ENCODE assay signal across 5 cellular contexts in the genomic region with DNA sequence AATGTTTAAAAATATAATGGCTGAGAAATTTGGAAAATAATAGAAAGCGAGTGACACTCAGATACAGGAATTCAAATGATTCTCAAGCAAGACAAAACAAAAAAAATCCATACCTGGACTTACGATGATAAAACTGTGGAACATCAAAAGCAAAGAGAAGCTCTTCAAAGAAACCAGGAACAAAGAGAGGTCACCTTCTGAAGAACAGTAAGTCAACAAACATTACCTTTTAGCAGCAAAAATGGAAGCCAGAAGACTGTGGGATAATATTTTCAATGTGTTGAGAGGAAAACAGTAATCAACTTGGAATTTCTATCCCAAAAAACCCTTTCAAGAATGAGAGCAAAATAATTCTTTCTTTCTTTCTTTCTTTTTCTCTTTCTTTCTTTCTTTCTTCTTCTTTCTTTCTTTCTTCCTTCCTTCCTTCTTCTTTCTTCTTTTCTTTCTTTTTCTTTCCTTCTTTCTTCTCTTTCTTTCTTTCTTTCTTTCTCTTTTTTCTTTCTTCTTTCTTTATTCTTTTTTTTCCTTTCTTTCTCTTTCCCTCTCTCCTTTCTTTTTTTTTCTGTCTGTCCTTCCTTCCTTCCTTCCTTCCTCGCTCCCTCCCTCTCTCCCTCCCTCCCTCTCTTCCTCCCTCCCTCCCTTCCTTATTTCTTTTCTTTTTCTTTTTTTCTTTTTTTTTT.
A peak's percentile ranks its signal among the peaks of the same experiment; 100 is the strongest.
TF ChIP-seq lines count a peak whose summit lies in the region.

No MANE protein-coding gene starts in this region.

TF ChIP-seq in SK-N-SH, 30 proteins besides CTCF, POLR2A, EP300 and RAD21:
- peak; percentile 54; the same call in 1 of the 2 replicates for TF ChIP-seq TCF12 (IDR thresholded peaks at IDR 0.05)
- TF ChIP-seq, protein P1, sequence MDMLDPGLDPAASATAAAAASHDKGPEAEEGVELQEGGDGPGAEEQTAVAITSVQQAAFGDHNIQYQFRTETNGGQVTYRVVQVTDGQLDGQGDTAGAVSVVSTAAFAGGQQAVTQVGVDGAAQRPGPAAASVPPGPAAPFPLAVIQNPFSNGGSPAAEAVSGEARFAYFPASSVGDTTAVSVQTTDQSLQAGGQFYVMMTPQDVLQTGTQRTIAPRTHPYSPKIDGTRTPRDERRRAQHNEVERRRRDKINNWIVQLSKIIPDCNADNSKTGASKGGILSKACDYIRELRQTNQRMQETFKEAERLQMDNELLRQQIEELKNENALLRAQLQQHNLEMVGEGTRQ (IDR thresholded peaks at IDR 0.05; ENCODE audit: borderline replicate concordance, low read depth, low read length) = no peak

TF ChIP-seq in SK-N-SH treated with all-trans-retinoic acid at 6 μM for 48 hours, 23 proteins besides CTCF, POLR2A, EP300 and RAD21 (continues in another document):
- no peak for TF ChIP-seq SNAI2 (CRISPR knock-in tag; IDR thresholded peaks at IDR 0.05)
- TF ChIP-seq, protein P2, sequence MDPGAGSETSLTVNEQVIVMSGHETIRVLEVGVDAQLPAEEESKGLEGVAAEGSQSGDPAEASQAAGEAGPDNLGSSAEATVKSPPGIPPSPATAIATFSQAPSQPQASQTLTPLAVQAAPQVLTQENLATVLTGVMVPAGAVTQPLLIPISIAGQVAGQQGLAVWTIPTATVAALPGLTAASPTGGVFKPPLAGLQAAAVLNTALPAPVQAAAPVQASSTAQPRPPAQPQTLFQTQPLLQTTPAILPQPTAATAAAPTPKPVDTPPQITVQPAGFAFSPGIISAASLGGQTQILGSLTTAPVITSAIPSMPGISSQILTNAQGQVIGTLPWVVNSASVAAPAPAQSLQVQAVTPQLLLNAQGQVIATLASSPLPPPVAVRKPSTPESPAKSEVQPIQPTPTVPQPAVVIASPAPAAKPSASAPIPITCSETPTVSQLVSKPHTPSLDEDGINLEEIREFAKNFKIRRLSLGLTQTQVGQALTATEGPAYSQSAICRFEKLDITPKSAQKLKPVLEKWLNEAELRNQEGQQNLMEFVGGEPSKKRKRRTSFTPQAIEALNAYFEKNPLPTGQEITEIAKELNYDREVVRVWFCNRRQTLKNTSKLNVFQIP (CRISPR knock-in tag; IDR thresholded peaks at IDR 0.05; ENCODE audit: borderline replicate concordance, low read depth) = no peak
- TF ChIP-seq, protein P3, sequence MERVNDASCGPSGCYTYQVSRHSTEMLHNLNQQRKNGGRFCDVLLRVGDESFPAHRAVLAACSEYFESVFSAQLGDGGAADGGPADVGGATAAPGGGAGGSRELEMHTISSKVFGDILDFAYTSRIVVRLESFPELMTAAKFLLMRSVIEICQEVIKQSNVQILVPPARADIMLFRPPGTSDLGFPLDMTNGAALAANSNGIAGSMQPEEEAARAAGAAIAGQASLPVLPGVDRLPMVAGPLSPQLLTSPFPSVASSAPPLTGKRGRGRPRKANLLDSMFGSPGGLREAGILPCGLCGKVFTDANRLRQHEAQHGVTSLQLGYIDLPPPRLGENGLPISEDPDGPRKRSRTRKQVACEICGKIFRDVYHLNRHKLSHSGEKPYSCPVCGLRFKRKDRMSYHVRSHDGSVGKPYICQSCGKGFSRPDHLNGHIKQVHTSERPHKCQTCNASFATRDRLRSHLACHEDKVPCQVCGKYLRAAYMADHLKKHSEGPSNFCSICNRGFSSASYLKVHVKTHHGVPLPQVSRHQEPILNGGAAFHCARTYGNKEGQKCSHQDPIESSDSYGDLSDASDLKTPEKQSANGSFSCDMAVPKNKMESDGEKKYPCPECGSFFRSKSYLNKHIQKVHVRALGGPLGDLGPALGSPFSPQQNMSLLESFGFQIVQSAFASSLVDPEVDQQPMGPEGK (CRISPR knock-in tag; IDR thresholded peaks at IDR 0.05; ENCODE audit: borderline replicate concordance) = no peak
- TF ChIP-seq, protein P4, sequence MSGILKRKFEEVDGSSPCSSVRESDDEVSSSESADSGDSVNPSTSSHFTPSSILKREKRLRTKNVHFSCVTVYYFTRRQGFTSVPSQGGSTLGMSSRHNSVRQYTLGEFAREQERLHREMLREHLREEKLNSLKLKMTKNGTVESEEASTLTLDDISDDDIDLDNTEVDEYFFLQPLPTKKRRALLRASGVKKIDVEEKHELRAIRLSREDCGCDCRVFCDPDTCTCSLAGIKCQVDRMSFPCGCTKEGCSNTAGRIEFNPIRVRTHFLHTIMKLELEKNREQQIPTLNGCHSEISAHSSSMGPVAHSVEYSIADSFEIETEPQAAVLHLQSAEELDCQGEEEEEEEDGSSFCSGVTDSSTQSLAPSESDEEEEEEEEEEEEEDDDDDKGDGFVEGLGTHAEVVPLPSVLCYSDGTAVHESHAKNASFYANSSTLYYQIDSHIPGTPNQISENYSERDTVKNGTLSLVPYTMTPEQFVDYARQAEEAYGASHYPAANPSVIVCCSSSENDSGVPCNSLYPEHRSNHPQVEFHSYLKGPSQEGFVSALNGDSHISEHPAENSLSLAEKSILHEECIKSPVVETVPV (CRISPR knock-in tag; IDR thresholded peaks at IDR 0.05) = no peak

TF ChIP-seq in HEK293, 187 proteins besides CTCF, POLR2A, EP300 and RAD21:
- peak; percentile 96 for TF ChIP-seq ZNF366 (tag by site-specific recombination; conservative IDR thresholded peaks at IDR 0.05)
- TF ChIP-seq ZNF623 (tag by site-specific recombination; IDR thresholded peaks at IDR 0.05) = no peak
- no peak for TF ChIP-seq ZNF112 (tag by site-specific recombination; IDR thresholded peaks at IDR 0.05)
- TF ChIP-seq ZNF184 (tag by site-specific recombination; IDR thresholded peaks at IDR 0.05) = no peak
- TF ChIP-seq, protein P5, sequence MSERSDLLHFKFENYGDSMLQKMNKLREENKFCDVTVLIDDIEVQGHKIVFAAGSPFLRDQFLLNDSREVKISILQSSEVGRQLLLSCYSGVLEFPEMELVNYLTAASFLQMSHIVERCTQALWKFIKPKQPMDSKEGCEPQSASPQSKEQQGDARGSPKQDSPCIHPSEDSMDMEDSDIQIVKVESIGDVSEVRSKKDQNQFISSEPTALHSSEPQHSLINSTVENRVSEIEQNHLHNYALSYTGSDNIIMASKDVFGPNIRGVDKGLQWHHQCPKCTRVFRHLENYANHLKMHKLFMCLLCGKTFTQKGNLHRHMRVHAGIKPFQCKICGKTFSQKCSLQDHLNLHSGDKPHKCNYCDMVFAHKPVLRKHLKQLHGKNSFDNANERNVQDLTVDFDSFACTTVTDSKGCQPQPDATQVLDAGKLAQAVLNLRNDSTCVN (tag by site-specific recombination; optimal IDR thresholded peaks at IDR 0.05) = no peak
- TF ChIP-seq, protein P6, sequence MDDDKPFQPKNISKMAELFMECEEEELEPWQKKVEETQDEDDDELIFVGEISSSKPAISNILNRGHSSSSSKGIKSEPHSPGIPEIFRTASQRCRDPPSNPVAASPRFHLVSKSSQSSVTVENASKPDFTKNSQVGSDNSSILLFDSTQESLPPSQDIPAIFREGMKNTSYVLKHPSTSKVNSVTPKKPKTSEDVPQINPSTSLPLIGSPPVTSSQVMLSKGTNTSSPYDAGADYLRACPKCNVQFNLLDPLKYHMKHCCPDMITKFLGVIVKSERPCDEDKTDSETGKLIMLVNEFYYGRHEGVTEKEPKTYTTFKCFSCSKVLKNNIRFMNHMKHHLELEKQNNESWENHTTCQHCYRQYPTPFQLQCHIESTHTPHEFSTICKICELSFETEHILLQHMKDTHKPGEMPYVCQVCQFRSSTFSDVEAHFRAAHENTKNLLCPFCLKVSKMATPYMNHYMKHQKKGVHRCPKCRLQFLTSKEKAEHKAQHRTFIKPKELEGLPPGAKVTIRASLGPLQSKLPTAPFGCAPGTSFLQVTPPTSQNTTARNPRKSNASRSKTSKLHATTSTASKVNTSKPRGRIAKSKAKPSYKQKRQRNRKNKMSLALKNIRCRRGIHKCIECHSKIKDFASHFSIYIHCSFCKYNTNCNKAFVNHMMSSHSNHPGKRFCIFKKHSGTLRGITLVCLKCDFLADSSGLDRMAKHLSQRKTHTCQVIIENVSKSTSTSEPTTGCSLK (tag by site-specific recombination; IDR thresholded peaks at IDR 0.05) = no peak
- TF ChIP-seq ZNF426 (tag by site-specific recombination; IDR thresholded peaks at IDR 0.05) = no peak
- no peak for TF ChIP-seq ZBTB20 (tag by site-specific recombination; IDR thresholded peaks at IDR 0.05)
- peak; percentile 51; the same call in 1 of the 2 replicates for TF ChIP-seq PRDM1 (tag by site-specific recombination; IDR thresholded peaks at IDR 0.05)

TF ChIP-seq in K562, 482 proteins besides CTCF, POLR2A, EP300 and RAD21 (continues in another document):
- TF ChIP-seq, protein P7, sequence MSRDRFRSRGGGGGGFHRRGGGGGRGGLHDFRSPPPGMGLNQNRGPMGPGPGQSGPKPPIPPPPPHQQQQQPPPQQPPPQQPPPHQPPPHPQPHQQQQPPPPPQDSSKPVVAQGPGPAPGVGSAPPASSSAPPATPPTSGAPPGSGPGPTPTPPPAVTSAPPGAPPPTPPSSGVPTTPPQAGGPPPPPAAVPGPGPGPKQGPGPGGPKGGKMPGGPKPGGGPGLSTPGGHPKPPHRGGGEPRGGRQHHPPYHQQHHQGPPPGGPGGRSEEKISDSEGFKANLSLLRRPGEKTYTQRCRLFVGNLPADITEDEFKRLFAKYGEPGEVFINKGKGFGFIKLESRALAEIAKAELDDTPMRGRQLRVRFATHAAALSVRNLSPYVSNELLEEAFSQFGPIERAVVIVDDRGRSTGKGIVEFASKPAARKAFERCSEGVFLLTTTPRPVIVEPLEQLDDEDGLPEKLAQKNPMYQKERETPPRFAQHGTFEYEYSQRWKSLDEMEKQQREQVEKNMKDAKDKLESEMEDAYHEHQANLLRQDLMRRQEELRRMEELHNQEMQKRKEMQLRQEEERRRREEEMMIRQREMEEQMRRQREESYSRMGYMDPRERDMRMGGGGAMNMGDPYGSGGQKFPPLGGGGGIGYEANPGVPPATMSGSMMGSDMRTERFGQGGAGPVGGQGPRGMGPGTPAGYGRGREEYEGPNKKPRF (IDR thresholded peaks at IDR 0.05; ENCODE audit: low read depth, low read length) = 0 out of 2 replicates have a peak, but pooled peaks have one; percentile 34
- TF ChIP-seq, protein P8, sequence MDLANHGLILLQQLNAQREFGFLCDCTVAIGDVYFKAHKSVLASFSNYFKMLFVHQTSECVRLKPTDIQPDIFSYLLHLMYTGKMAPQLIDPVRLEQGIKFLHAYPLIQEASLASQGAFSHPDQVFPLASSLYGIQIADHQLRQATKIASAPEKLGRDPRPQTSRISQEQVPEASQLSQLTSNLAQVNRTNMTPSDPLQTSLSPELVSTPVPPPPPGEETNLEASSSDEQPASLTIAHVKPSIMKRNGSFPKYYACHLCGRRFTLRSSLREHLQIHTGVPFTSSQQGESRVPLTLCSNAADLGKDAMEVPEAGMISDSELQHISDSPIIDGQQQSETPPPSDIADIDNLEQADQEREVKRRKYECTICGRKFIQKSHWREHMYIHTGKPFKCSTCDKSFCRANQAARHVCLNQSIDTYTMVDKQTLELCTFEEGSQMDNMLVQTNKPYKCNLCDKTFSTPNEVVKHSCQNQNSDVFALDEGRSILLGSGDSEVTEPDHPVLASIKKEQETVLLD (IDR thresholded peaks at IDR 0.05) = peak; percentile 33; the same call in 1 of the 2 replicates
- TF ChIP-seq ZFPM2 (CRISPR knock-in tag; IDR thresholded peaks at IDR 0.05) (0 out of 2 replicates have a peak, but pooled peaks have one; percentile 1), MEF2A (IDR thresholded peaks at IDR 0.05; ENCODE audit: control insufficient read depth, low read depth, low read length) (no peak), LARP7 (IDR thresholded peaks at IDR 0.05) (0 out of 2 replicates have a peak, but pooled peaks have one; percentile 37)
- TF ChIP-seq, protein P9, sequence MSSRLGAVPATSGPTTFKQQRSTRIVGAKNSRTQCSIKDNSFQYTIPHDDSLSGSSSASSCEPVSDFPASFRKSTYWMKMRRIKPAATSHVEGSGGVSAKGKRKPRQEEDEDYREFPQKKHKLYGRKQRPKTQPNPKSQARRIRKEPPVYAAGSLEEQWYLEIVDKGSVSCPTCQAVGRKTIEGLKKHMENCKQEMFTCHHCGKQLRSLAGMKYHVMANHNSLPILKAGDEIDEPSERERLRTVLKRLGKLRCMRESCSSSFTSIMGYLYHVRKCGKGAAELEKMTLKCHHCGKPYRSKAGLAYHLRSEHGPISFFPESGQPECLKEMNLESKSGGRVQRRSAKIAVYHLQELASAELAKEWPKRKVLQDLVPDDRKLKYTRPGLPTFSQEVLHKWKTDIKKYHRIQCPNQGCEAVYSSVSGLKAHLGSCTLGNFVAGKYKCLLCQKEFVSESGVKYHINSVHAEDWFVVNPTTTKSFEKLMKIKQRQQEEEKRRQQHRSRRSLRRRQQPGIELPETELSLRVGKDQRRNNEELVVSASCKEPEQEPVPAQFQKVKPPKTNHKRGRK (tag; IDR thresholded peaks at IDR 0.05) = peak; percentile 98

TF ChIP-seq in neural cell, 6 proteins besides CTCF, POLR2A, EP300 and RAD21:
- TF ChIP-seq SMC3 (conservative IDR thresholded peaks at IDR 0.05; ENCODE audit: poor library complexity) (no peak), TAF1 (IDR thresholded peaks at IDR 0.05; ENCODE audit: low read depth) (no peak)
- TF ChIP-seq, protein P10, sequence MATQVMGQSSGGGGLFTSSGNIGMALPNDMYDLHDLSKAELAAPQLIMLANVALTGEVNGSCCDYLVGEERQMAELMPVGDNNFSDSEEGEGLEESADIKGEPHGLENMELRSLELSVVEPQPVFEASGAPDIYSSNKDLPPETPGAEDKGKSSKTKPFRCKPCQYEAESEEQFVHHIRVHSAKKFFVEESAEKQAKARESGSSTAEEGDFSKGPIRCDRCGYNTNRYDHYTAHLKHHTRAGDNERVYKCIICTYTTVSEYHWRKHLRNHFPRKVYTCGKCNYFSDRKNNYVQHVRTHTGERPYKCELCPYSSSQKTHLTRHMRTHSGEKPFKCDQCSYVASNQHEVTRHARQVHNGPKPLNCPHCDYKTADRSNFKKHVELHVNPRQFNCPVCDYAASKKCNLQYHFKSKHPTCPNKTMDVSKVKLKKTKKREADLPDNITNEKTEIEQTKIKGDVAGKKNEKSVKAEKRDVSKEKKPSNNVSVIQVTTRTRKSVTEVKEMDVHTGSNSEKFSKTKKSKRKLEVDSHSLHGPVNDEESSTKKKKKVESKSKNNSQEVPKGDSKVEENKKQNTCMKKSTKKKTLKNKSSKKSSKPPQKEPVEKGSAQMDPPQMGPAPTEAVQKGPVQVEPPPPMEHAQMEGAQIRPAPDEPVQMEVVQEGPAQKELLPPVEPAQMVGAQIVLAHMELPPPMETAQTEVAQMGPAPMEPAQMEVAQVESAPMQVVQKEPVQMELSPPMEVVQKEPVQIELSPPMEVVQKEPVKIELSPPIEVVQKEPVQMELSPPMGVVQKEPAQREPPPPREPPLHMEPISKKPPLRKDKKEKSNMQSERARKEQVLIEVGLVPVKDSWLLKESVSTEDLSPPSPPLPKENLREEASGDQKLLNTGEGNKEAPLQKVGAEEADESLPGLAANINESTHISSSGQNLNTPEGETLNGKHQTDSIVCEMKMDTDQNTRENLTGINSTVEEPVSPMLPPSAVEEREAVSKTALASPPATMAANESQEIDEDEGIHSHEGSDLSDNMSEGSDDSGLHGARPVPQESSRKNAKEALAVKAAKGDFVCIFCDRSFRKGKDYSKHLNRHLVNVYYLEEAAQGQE (IDR thresholded peaks at IDR 0.05; ENCODE audit: borderline replicate concordance) = no peak
